Comparison of ENCODE assay signal across 10 cellular contexts in genomic region chr5:96175090-96175489, GRCh38.
DNase-seq lines count a peak whose midpoint lies in the region; ATAC-seq, FAIRE-seq and TF ChIP-seq lines count a peak whose summit lies in the region.
"Had no signal": no experiment of that assay in that cellular context is flagged by ENCODE, and none has a peak within 500 bp of the region (broad histone marks: within the 10 kb centered on the region; RNA-seq: fewer than 3 reads in every experiment).

No MANE protein-coding gene starts in this region.

- H4K20me1 ChIP-seq in PC-3 (ENCODE audit: low read length): no peaks in the 10 kb centered on the region

- H3K9me2 ChIP-seq in PC-3 (replicated peaks; ENCODE audit: low read length): no peaks in the 10 kb centered on the region

- no peaks in the 10 kb centered on the region for H3K9me3 ChIP-seq in PC-3 (ENCODE audit: low read length)
- H3K9me3 ChIP-seq in gastroesophageal sphincter: no peaks in the 10 kb centered on the region
- H3K9me3 ChIP-seq: pancreas had no signal

- peaks cover 6% of the 10 kb centered on the region for H3F3A ChIP-seq in PC-3 (ENCODE audit: low read length, unreplicated experiment)

- H3K4me3 ChIP-seq in AG10803 (ENCODE audit: low read length) (no peak overlapping the region), PC-3 (ENCODE audit: low read length) (no peak overlapping the region), gastroesophageal sphincter (no peak overlapping the region)
- H3K4me3 ChIP-seq: pancreas had no signal

- CTCF ChIA-PET in PC-3 (lab: Charles Lee): no interaction called here

- no TSS peak for BruUV-seq in PC-3 (replicated peaks; lab: Mats Ljungman, UMichigan)

- POLR2A ChIA-PET in PC-3 (lab: Charles Lee; ENCODE audit: unreplicated experiment): no interaction called here

- H3K79me2 ChIP-seq in PC-3 (ENCODE audit: low read length): no peaks in the 10 kb centered on the region

- no peak overlapping the region for H3K4me2 ChIP-seq in PC-3 (ENCODE audit: low read length)

- H2AFZ ChIP-seq in PC-3 (ENCODE audit: low read length): no peak overlapping the region

- TF ChIP-seq POLR2A in H54 (IDR thresholded peaks at IDR 0.05; ENCODE audit: low read depth, low read length) (no peak), gastroesophageal sphincter (IDR thresholded peaks at IDR 0.05) (no peak)

- DNase-seq in AG10803 (ENCODE audit: low read depth) (no peak), H4 (ENCODE audit: low spot score) (peak; percentile 31), PC-3 (peak; percentile 43), frontal cortex (ENCODE audit: low spot score in 2 of 2) (no peak), H54 (ENCODE audit: insufficient read length, low spot score) (no peak), middle frontal gyrus (ENCODE audit: extremely low spot score, low spot score) (no peak)
- no peak for DNase-seq in stimulated activated CD4-positive, alpha-beta T cell treated with anti-CD3 and anti-CD28 coated beads, Interleukin-12 subunit alpha, Interleukin-12 subunit beta, amount 100 ng/mL, for 4 hours
- DNase-seq: NCI-H510A, pancreas had no signal

- TF ChIP-seq EP300 in gastroesophageal sphincter (IDR thresholded peaks at IDR 0.05): no peak

- H3K9ac ChIP-seq in PC-3 (ENCODE audit: low read length): no peak overlapping the region

- H3K27me3 ChIP-seq in PC-3 (ENCODE audit: low read length) (no peaks in the 10 kb centered on the region), gastroesophageal sphincter (no peaks in the 10 kb centered on the region)
- H3K27me3 ChIP-seq: pancreas had no signal

- H3K4me1 ChIP-seq in PC-3 (ENCODE audit: insufficient read depth, low read length) (peaks cover 41% of the 10 kb centered on the region), gastroesophageal sphincter (peaks cover 0 to 17% (median 2%) of the 10 kb centered on the region in 3 donors)

- intact Hi-C loops in PC-3 (cut with micrococcal nuclease): loop anchor here (5.0 kb wide), 2 partner anchors 52 to 82 kb away; no protein-coding TSS in a partner anchor

- TF ChIP-seq CTCF in AG10803 (conservative IDR thresholded peaks at IDR 0.05; ENCODE audit: low read length): peak; percentile 28; the same call in 1 of the 2 replicates
- TF ChIP-seq CTCF in PC-3 (conservative IDR thresholded peaks at IDR 0.05; ENCODE audit: low read depth, low read length): peak; percentile 43; the same call in 1 of the 2 replicates
- TF ChIP-seq CTCF in gastroesophageal sphincter (IDR thresholded peaks at IDR 0.05): no peak

- 78 to 93% methylated on average over 2 of the region's 2 CpGs for WGBS in gastroesophageal sphincter (ENCODE audit: low coverage in 1 of 2), 2 donors

- FAIRE-seq in frontal cortex (lab: Jason Lieb, UNC): peak; percentile 69
- no peak for FAIRE-seq in H54 (lab: Jason Lieb, UNC)

- H3K27ac ChIP-seq in PC-3 (ENCODE audit: low read length): no peak overlapping the region
- H3K27ac ChIP-seq in gastroesophageal sphincter: no peak overlapping the region
- H3K27ac ChIP-seq: pancreas had no signal

- no peak for ATAC-seq in PC-3
- no peak for ATAC-seq in gastroesophageal sphincter

- H3K36me3 ChIP-seq in PC-3 (ENCODE audit: low read depth, low read length): no peaks in the 10 kb centered on the region
- H3K36me3 ChIP-seq in gastroesophageal sphincter: no peaks in the 10 kb centered on the region
- H3K36me3 ChIP-seq: pancreas had no signal

Comparison
In these comparisons a context has a peak if more than half of its experiments do, and no peak if none do; other contexts are left out.
1. DNase-seq: peak in H4 (single experiment) and PC-3 (single experiment); none in AG10803 (single experiment), frontal cortex (0 of 2), H54 (single experiment), middle frontal gyrus (single experiment) and stimulated activated CD4-positive, alpha-beta T cell treated with anti-CD3 and anti-CD28 coated beads, Interleukin-12 subunit alpha, Interleukin-12 subunit beta, amount 100 ng/mL, for 4 hours (single experiment).
2. CTCF ChIP-seq: peak in AG10803 (single experiment) and PC-3 (single experiment); none in gastroesophageal sphincter (0 of 4).